Comparison of ENCODE assay signal across 14 cellular contexts in the genomic region with DNA sequence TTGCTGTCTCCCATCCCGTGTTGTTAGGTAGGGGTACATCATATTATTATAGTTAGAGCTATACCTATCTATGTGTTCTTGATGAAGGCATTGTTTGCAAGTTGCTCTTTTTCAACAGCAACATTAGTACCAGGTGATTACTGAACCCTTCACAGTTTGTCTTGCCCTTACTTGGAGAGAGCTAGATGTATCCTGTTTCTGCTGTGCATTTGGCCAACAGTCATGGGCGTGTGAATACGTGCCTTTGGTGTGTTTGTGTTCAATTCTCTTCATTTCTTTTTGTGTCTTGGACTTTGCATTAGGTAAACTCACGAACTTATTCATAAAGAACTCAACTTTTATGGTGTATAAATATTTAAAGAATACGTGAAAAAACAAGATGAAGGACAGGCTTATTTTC. TPM values are rescaled to one million over a fixed set of nuclear protein-coding genes. Genes with fewer than 3 reads are reported as not detected.
A peak's percentile ranks its signal among the peaks of the same experiment; 100 is the strongest.
DNase-seq lines count a peak whose midpoint lies in the region; ATAC-seq, FAIRE-seq and TF ChIP-seq lines count a peak whose summit lies in the region.
"Had no signal": no experiment of that assay in that cellular context is flagged by ENCODE, and none has a peak within 500 bp of the region (broad histone marks: within the 10 kb centered on the region; RNA-seq: fewer than 3 reads in every experiment).

No MANE protein-coding gene starts in this region.

- peak overlapping the region; percentile 99 for H3K4me2 ChIP-seq in endothelial cell of umbilical vein (ENCODE audit: insufficient read depth, low read length)

- H3K9ac ChIP-seq in endothelial cell of umbilical vein (replicated peaks; ENCODE audit: extremely low read depth, insufficient read depth, low read length), result peak overlapping the region; percentile 81

- H4K20me1 ChIP-seq in endothelial cell of umbilical vein (replicated peaks; ENCODE audit: control insufficient read depth, extremely low read depth, insufficient read depth, low read length), result no peaks in the 10 kb centered on the region

- H3K36me3 Mint-ChIP-seq in T-cell, result no peaks in the 10 kb centered on the region
- peaks cover 44% of the 10 kb centered on the region for H3K36me3 Mint-ChIP-seq in stimulated activated effector memory CD8-positive, alpha-beta T cell treated with anti-CD3 and anti-CD28 coated beads, Interleukin-12 subunit alpha, Interleukin-12 subunit beta, amount 100 ng/mL, for 72 hours

- no peaks in the 10 kb centered on the region for H3K79me2 ChIP-seq in endothelial cell of umbilical vein (ENCODE audit: control insufficient read depth, insufficient read depth, low read length)

- dilution Hi-C loops in endothelial cell of umbilical vein (cut with MboI; ENCODE audit: extremely low pct_ligation_motif_present, low sequenced_read_pairs), result no loop called here

- no peaks in the 10 kb centered on the region for H3K9me3 ChIP-seq in endothelial cell of umbilical vein (replicated peaks; ENCODE audit: control insufficient read depth, insufficient read depth, low read length)
- H3K9me3 ChIP-seq: gastrocnemius medialis, neutrophil had no signal

- H3K4me3 Mint-ChIP-seq in T-cell, result no peak overlapping the region
- H3K4me3 Mint-ChIP-seq in stimulated activated effector memory CD8-positive, alpha-beta T cell treated with anti-CD3 and anti-CD28 coated beads, Interleukin-12 subunit alpha, Interleukin-12 subunit beta, amount 100 ng/mL, for 72 hours, result peak overlapping the region; percentile 42

- FAIRE-seq in endothelial cell of umbilical vein (lab: Jason Lieb, UNC), result peak; percentile 83
- FAIRE-seq: GM18507 had no signal

- H3K27me3 Mint-ChIP-seq in T-cell, result no peaks in the 10 kb centered on the region

- ATAC-seq in T-cell (replicated peaks in 1 of 4) (no peak), Right ventricle myocardium superior (ENCODE audit: poor library complexity) (no peak), left lobe of liver (no peak)
- ATAC-seq in stimulated activated effector memory CD8-positive, alpha-beta T cell treated with anti-CD3 and anti-CD28 coated beads, Interleukin-12 subunit alpha, Interleukin-12 subunit beta, amount 100 ng/mL, for 72 hours, result no peak
- ATAC-seq: gastrocnemius medialis had no signal

- POLR2A ChIA-PET in T-cell (lab: Charles Lee) (interaction anchor here in 1 of 2 donors (0.6 kb wide), 1 partner anchor 11 kb away, joined by 3 read pairs; no protein-coding TSS in a partner anchor), endothelial cell of umbilical vein (lab: Charles Lee) (interaction anchor here (0.6 kb wide), 1 partner anchor 15 kb away, joined by 3 read pairs; a partner anchor contains a TSS)

- H3K9me1 ChIP-seq in endothelial cell of umbilical vein (replicated peaks; ENCODE audit: control insufficient read depth, extremely low read depth, insufficient read depth, low read length), result no peaks in the 10 kb centered on the region

- no TSS peak for BruUV-seq in endothelial cell of umbilical vein (replicated peaks; lab: Mats Ljungman, UMichigan)

- H3K4me3 ChIP-seq in endothelial cell of umbilical vein (replicated peaks in 1 of 3; ENCODE audit: insufficient read depth in 1 of 3, low read depth in 1 of 3, low read length in 3 of 3), result peak overlapping the region in 2 of 3 experiments; percentile 22 to 60
- H3K4me3 ChIP-seq: gastrocnemius medialis had no signal

- peaks cover 33% of the 10 kb centered on the region for H3K4me1 ChIP-seq in endothelial cell of umbilical vein (ENCODE audit: control insufficient read depth, extremely low read depth, insufficient read depth, low read length)

- intact Hi-C loops in endothelial cell of umbilical vein (cut with micrococcal nuclease) (loop anchor here (1.0 kb wide), 2 partner anchors 39 to 154 kb away; no protein-coding TSS in a partner anchor), Right ventricle myocardium superior (cut with DNase I) (no loop called here)

- H3K27ac ChIP-seq in endothelial cell of umbilical vein (ENCODE audit: insufficient read depth, low read depth, low read length), result peak overlapping the region; percentile 96
- H3K27ac ChIP-seq: neutrophil had no signal

- H3K9me3 Mint-ChIP-seq in T-cell, result no peaks in the 10 kb centered on the region
- H3K9me3 Mint-ChIP-seq in stimulated activated effector memory CD8-positive, alpha-beta T cell treated with anti-CD3 and anti-CD28 coated beads, Interleukin-12 subunit alpha, Interleukin-12 subunit beta, amount 100 ng/mL, for 72 hours, result peaks cover 1% of the 10 kb centered on the region

- H2AFZ ChIP-seq in endothelial cell of umbilical vein (ENCODE audit: low read depth, low read length), result peak overlapping the region; percentile 82

- peak; percentile 37 for DNase-seq in activated CD8-positive, alpha-beta memory T cell treated with anti-CD3 and anti-CD28 coated beads for 24 hours
- DNase-seq in activated CD8-positive, alpha-beta memory T cell treated with anti-CD3 and anti-CD28 coated beads, Interleukin-2, amount 50 U/mL, for 48 hours, result no peak
- DNase-seq in T-cell (no peak), endothelial cell of umbilical vein (ENCODE audit: low read depth, low spot score) (peak; percentile 54), Right ventricle myocardium superior (no peak), left lobe of liver (ENCODE audit: low spot score) (no peak), NCI-H2081 (lab: John Stamatoyannopoulos, UW) (no peak)
- DNase-seq in stimulated activated effector memory CD8-positive, alpha-beta T cell treated with anti-CD3 and anti-CD28 coated beads, Interleukin-12 subunit alpha, Interleukin-12 subunit beta, amount 100 ng/mL, for 72 hours (ENCODE audit: low spot score in 2 of 2), result no peak
- DNase-seq: gastrocnemius medialis; left cardiac atrium; NCI-H1417 treated with DMSO at 0.1 percent for 48 hours; stimulated activated CD4-positive, alpha-beta T cell treated with anti-CD3 and anti-CD28 coated beads, Interleukin-1b, Interleukin-23, amount 100 ng/mL, for 48 hours had no signal

- no peaks in the 10 kb centered on the region for H3K36me3 ChIP-seq in endothelial cell of umbilical vein (ENCODE audit: control insufficient read depth in 2 of 2, extremely low read depth in 1 of 2, insufficient read depth in 2 of 2, low read length in 2 of 2)
- H3K36me3 ChIP-seq: gastrocnemius medialis, neutrophil had no signal

- no peak for TF ChIP-seq CTCF in endothelial cell of umbilical vein (IDR thresholded peaks at IDR 0.05; ENCODE audit: extremely low read depth in 1 of 2, insufficient read depth in 1 of 2, low read depth in 1 of 2, low read length in 2 of 2)

- CTCF ChIA-PET in T-cell (lab: Charles Lee), result interaction anchor here (0.6 to 1.5 kb wide), 6 partner anchors 8 to 96 kb away, joined by 3 to 6 read pairs (median 4); a partner anchor contains a TSS
- CTCF ChIA-PET in endothelial cell of umbilical vein (lab: Charles Lee), result interaction anchor here (0.6 to 2.4 kb wide), 15 partner anchors 9 to 155 kb away, joined by 3 to 10 read pairs (median 5); a partner anchor contains a TSS

- TF ChIP-seq POLR2A in endothelial cell of umbilical vein (IDR thresholded peaks at IDR 0.05; ENCODE audit: low read depth, low read length), result no peak

- H3K27ac Mint-ChIP-seq in T-cell, result peak overlapping the region; percentile 52 to 79
- no peak overlapping the region for H3K27ac Mint-ChIP-seq in stimulated activated effector memory CD8-positive, alpha-beta T cell treated with anti-CD3 and anti-CD28 coated beads, Interleukin-12 subunit alpha, Interleukin-12 subunit beta, amount 100 ng/mL, for 72 hours

- no peaks in the 10 kb centered on the region for H3K27me3 ChIP-seq in endothelial cell of umbilical vein (ENCODE audit: control insufficient read depth in 2 of 2, insufficient read depth in 2 of 2, low read length in 2 of 2)
- H3K27me3 ChIP-seq: gastrocnemius medialis, neutrophil had no signal

- H3K4me1 Mint-ChIP-seq in T-cell, result peaks cover 26 to 39% (median 35%) of the 10 kb centered on the region in 3 donors
- H3K4me1 Mint-ChIP-seq in stimulated activated effector memory CD8-positive, alpha-beta T cell treated with anti-CD3 and anti-CD28 coated beads, Interleukin-12 subunit alpha, Interleukin-12 subunit beta, amount 100 ng/mL, for 72 hours, result peaks cover 50% of the 10 kb centered on the region

TF ChIP-seq in endothelial cell of umbilical vein, 7 proteins besides CTCF, POLR2A, EP300 and RAD21:
- TF ChIP-seq EZH2 (IDR thresholded peaks at IDR 0.05; ENCODE audit: borderline replicate concordance, low read depth, low read length, severe bottlenecking) (no peak), POLR2AphosphoS5 (IDR thresholded peaks at IDR 0.05; ENCODE audit: insufficient read depth, low read depth, low read length) (no peak), FOS (IDR thresholded peaks at IDR 0.05; ENCODE audit: borderline replicate concordance, insufficient read depth, low read length) (no peak), GATA2 (IDR thresholded peaks at IDR 0.05; ENCODE audit: insufficient read depth, insufficient read length, low read depth, low read length) (no peak)
- TF ChIP-seq, protein P1, sequence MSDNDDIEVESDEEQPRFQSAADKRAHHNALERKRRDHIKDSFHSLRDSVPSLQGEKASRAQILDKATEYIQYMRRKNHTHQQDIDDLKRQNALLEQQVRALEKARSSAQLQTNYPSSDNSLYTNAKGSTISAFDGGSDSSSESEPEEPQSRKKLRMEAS (IDR thresholded peaks at IDR 0.05; ENCODE audit: insufficient read depth, insufficient read length), result no peak

RNA-seq across cellular contexts. Expression of a gene that starts 14.3 kb away (rescaled TPM):
- total RNA-seq in T-cell (100 to 1,000 TPM in 1 of 5 donors, 10 to 100 TPM in 4; 72.0 to 111 (median 93.6) TPM), endothelial cell of umbilical vein (73.2 and 73.6 TPM in 2 replicates), Right ventricle myocardium superior (23.8 TPM), left lobe of liver (20.9 TPM)
- 19.3 and 21.7 TPM in 2 replicates for polyA plus RNA-seq in endothelial cell of umbilical vein
- polyA plus RNA-seq in endothelial cell of umbilical vein (2011; cell fraction: cytosol; rRNA removed), result 24.9 and 25.7 TPM in 2 replicates
- polyA plus RNA-seq in endothelial cell of umbilical vein (2011; cell fraction: nucleus; rRNA removed), result 15.5 and 19.7 TPM in 2 replicates
- polyA plus RNA-seq in endothelial cell of umbilical vein (2012), result 32.3 and 43.2 TPM in 2 replicates
- polyA minus RNA-seq in endothelial cell of umbilical vein, result 26.5 and 30.5 TPM in 2 replicates
- 17.2 TPM for polyA minus RNA-seq in endothelial cell of umbilical vein (2011; cell fraction: cytosol; rRNA and poly(A)+ RNA removed)
- polyA minus RNA-seq in endothelial cell of umbilical vein (2011; cell fraction: nucleus; rRNA and poly(A)+ RNA removed), result 13.5 and 14.0 TPM in 2 replicates

RNA-seq across cellular contexts. Expression of a gene that starts 54.6 kb away (rescaled TPM):
- total RNA-seq in T-cell (100 to 1,000 TPM in 1 of 5 donors, 10 to 100 TPM in 4; 73.0 to 106 (median 88.8) TPM), endothelial cell of umbilical vein (71.4 and 74.2 TPM in 2 replicates), Right ventricle myocardium superior (44.5 TPM), left lobe of liver (18.2 TPM)
- 7.9 and 12.2 TPM in 2 replicates for polyA plus RNA-seq in endothelial cell of umbilical vein
- 17.5 and 17.8 TPM in 2 replicates for polyA plus RNA-seq in endothelial cell of umbilical vein (2011; cell fraction: cytosol; rRNA removed)
- 71.5 and 92.8 TPM in 2 replicates for polyA plus RNA-seq in endothelial cell of umbilical vein (2011; cell fraction: nucleus; rRNA removed)
- 43.5 and 50.1 TPM in 2 replicates for polyA plus RNA-seq in endothelial cell of umbilical vein (2012)
- 71.1 and 72.7 TPM in 2 replicates for polyA minus RNA-seq in endothelial cell of umbilical vein
- 17.4 TPM for polyA minus RNA-seq in endothelial cell of umbilical vein (2011; cell fraction: cytosol; rRNA and poly(A)+ RNA removed)
- polyA minus RNA-seq in endothelial cell of umbilical vein (2011; cell fraction: nucleus; rRNA and poly(A)+ RNA removed), result 137 and 138 TPM in 2 replicates

Comparison
In these comparisons a context has a peak if more than half of its experiments do, and no peak if none do; other contexts are left out.
1. DNase-seq: peak in activated CD8-positive, alpha-beta memory T cell treated with anti-CD3 and anti-CD28 coated beads for 24 hours (single experiment) and endothelial cell of umbilical vein (single experiment); none in activated CD8-positive, alpha-beta memory T cell treated with anti-CD3 and anti-CD28 coated beads, Interleukin-2, amount 50 U/mL, for 48 hours (single experiment), T-cell (0 of 34), stimulated activated effector memory CD8-positive, alpha-beta T cell treated with anti-CD3 and anti-CD28 coated beads, Interleukin-12 subunit alpha, Interleukin-12 subunit beta, amount 100 ng/mL, for 72 hours (0 of 2), Right ventricle myocardium superior (single experiment), left lobe of liver (single experiment) and NCI-H2081 (0 of 2).